In the genomic region with DNA sequence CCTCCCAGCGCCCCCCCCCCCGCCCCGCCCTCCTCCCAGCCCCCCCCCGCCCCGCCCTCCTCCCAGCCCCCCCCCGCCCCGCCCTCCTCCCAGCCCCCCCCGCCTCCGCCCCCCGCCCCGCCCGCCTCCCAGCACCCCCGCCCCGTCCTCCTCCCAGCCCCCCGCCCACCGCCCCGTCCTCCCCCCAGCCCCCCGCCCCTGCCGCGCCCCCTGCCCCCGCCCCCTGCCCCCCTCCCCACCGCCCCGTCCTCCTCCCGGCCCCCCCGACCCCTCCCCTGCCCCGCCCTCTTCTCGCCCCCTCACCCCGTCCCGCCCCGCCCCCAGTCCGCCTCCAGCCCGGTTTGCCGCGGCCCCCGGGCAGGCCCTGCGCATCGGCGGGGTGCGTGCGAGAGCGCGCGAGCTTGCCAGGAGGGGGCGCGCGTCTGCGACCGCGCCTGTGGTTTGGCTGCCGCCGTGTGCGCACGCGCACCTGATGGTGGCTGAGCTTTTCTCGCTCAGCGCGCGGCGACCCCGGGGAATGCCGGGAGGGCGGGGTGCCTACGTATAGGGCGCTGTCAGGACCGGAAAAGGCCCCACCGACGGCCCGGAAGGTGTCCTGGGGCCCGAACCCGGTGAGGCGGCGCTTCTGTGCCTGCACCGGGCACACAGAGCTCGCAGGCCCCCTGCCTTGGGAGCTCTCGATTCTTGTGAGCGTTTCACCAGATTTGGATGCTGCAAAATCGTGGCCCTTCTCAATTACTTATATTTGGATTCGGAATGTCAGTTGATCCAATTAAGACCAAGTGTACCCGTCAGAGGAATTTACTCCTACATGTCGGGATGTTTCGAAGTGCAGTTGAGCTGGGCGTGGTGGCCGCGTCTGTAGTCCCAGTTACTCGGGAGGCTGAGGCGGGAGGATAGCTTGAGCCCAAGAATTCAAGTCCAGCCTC, we compare ENCODE assay signal across 8 cellular contexts. TPM values are rescaled to one million over a fixed set of nuclear protein-coding genes. Genes with fewer than 3 reads are reported as not detected.
DNase-seq lines count a peak whose midpoint lies in the region; ATAC-seq, FAIRE-seq and TF ChIP-seq lines count a peak whose summit lies in the region.

No MANE protein-coding gene starts in this region.

- no peaks in the 10 kb centered on the region for H3K36me3 Mint-ChIP-seq in CD4-positive, CD25-positive, alpha-beta regulatory T cell
- H3K36me3 Mint-ChIP-seq in activated CD4-positive, alpha-beta T cell treated with anti-CD3 and anti-CD28 coated beads, Interleukin-2, amount 10 ng/mL, durations not matched to agents 7 days and 5 days (ENCODE audit: low read depth): peaks cover 13% of the 10 kb centered on the region

- DNase-seq in CD4-positive, CD25-positive, alpha-beta regulatory T cell: peak; percentile 92 to 97 (median 96)
- peak; percentile 80 for DNase-seq in NCI-H526 treated with DMSO at 0.1 percent for 48 hours (lab: John Stamatoyannopoulos, UW)
- peak; percentile 96 for DNase-seq in activated CD4-positive, alpha-beta T cell treated with anti-CD3 and anti-CD28 coated beads, Interleukin-2, amount 10 ng/mL, durations not matched to agents 7 days and 5 days
- peak; percentile 50 for DNase-seq in cortex of kidney (lab: John Stamatoyannopoulos, UW)
- peak; percentile 87 for DNase-seq in HepG2 (ENCODE audit: low spot score)
- DNase-seq in stimulated activated CD4-positive, alpha-beta T cell treated with anti-CD3 and anti-CD28 coated beads, Interleukin-2, amount 100 ng/mL, for 4 hours (ENCODE audit: low read depth): peak; percentile 90

- in situ Hi-C loops in HepG2 (cut with HindIII; ENCODE audit: extremely low pct_ligation_motif_present, low pct_unique_long_range_greater_than_20kb): no loop called here

- CTCF ChIA-PET in activated CD4-positive, alpha-beta T cell treated with anti-CD3 and anti-CD28 coated beads, Interleukin-2, amount 10 ng/mL, durations not matched to agents 7 days and 5 days (lab: Charles Lee): interaction anchor here (0.6 to 1.7 kb wide), 18 partner anchors 10 to 352 kb away, joined by 3 to 8 read pairs (median 3); partner anchors contain the start of gene TSPO
- CTCF ChIA-PET in HepG2 (lab: Yijun Ruan, JAX; ENCODE audit: low intra/inter-chr PET ratio, low total read pairs): no interaction called here

- peaks cover 17% of the 10 kb centered on the region for H3K4me1 ChIP-seq in CD4-positive, CD25-positive, alpha-beta regulatory T cell (ENCODE audit: control insufficient read depth, insufficient read depth, low read length, poor library complexity, severe bottlenecking)
- H3K4me1 ChIP-seq in HepG2 (ENCODE audit: insufficient read depth, low read length): peaks cover 48% of the 10 kb centered on the region

- TF ChIP-seq POLR2A in HepG2 (IDR thresholded peaks at IDR 0.05; ENCODE audit: insufficient read depth in 1 of 2, low read depth in 2 of 2, low read length in 2 of 2): peak; percentile 81 to 87

- BruUV-seq in HepG2 (replicated peaks; lab: Mats Ljungman, UMichigan): TSS peak; percentile 89

- peaks cover 18% of the 10 kb centered on the region for H3K27me3 Mint-ChIP-seq in CD4-positive, CD25-positive, alpha-beta regulatory T cell
- peaks cover 11% of the 10 kb centered on the region for H3K27me3 Mint-ChIP-seq in activated CD4-positive, alpha-beta T cell treated with anti-CD3 and anti-CD28 coated beads, Interleukin-2, amount 10 ng/mL, durations not matched to agents 7 days and 5 days

- FAIRE-seq in HepG2 (lab: Jason Lieb, UNC): peak; percentile 36

- peak overlapping the region; percentile 71 for H2AFZ ChIP-seq in HepG2 (ENCODE audit: low read length)

- H3K4me2 ChIP-seq in HepG2 (ENCODE audit: low read depth, low read length): peak overlapping the region; percentile 88

- H3K79me2 ChIP-seq in HepG2 (ENCODE audit: insufficient read depth, low read length): peaks cover 14% of the 10 kb centered on the region

- peaks cover 0 to 3% (median 0%) of the 10 kb centered on the region in 7 donors for H3K9me3 Mint-ChIP-seq in CD4-positive, CD25-positive, alpha-beta regulatory T cell
- H3K9me3 Mint-ChIP-seq in activated CD4-positive, alpha-beta T cell treated with anti-CD3 and anti-CD28 coated beads, Interleukin-2, amount 10 ng/mL, durations not matched to agents 7 days and 5 days: peaks cover 9% of the 10 kb centered on the region

- H3K9ac ChIP-seq in HepG2 (ENCODE audit: insufficient read depth, low read depth, low read length): peak overlapping the region; percentile 69

- TF ChIP-seq RAD21 in HepG2 (CRISPR knock-in tag; IDR thresholded peaks at IDR 0.05): peak; percentile 66

- peak; percentile 91 to 92 for ATAC-seq in CD4-positive, CD25-positive, alpha-beta regulatory T cell (ENCODE audit: low read depth in 2 of 2)
- ATAC-seq in GM19395 (IDR thresholded peaks at IDR 0.05; ENCODE audit: unreplicated experiment): peak; percentile 78
- peak; percentile 83 for ATAC-seq in HG03521 (IDR thresholded peaks at IDR 0.05; ENCODE audit: unreplicated experiment)
- peak; percentile 86 for ATAC-seq in HepG2

- no peaks in the 10 kb centered on the region for H3K36me3 ChIP-seq in CD4-positive, CD25-positive, alpha-beta regulatory T cell (ENCODE audit: control insufficient read depth, insufficient read depth, low read length)
- H3K36me3 ChIP-seq in HepG2 (replicated peaks in 1 of 2; ENCODE audit: control insufficient read depth in 1 of 2, insufficient read depth in 2 of 2, low read length in 2 of 2): no peaks in the 10 kb centered on the region; a peak in 2 of 5 replicates

- POLR2A ChIA-PET in activated CD4-positive, alpha-beta T cell treated with anti-CD3 and anti-CD28 coated beads, Interleukin-2, amount 10 ng/mL, durations not matched to agents 7 days and 5 days (lab: Charles Lee): interaction anchor here (0.6 to 1.2 kb wide), 3 partner anchors 22 to 572 kb away, joined by 3 read pairs; partner anchors contain the start of gene POLDIP3
- POLR2A ChIA-PET in HepG2 (lab: Yijun Ruan, JAX): interaction anchor here (0.6 to 1.8 kb wide), 11 partner anchors 9 to 210 kb away, joined by 3 to 6 read pairs (median 4); partner anchors contain the start of gene MCAT

- peak overlapping the region; percentile 79 for H3K4me3 ChIP-seq in CD4-positive, CD25-positive, alpha-beta regulatory T cell (ENCODE audit: low read depth, low read length)
- peak overlapping the region; percentile 63 to 74 (median 69) for H3K4me3 ChIP-seq in HepG2 (replicated peaks in 1 of 3; ENCODE audit: insufficient read depth in 1 of 3, low read depth in 2 of 3, low read length in 3 of 3)

- peaks cover 3 to 29% (median 16%) of the 10 kb centered on the region in 4 donors for H3K4me1 Mint-ChIP-seq in CD4-positive, CD25-positive, alpha-beta regulatory T cell
- peaks cover 37% of the 10 kb centered on the region for H3K4me1 Mint-ChIP-seq in activated CD4-positive, alpha-beta T cell treated with anti-CD3 and anti-CD28 coated beads, Interleukin-2, amount 10 ng/mL, durations not matched to agents 7 days and 5 days

- peaks cover 5% of the 10 kb centered on the region for H3K27me3 ChIP-seq in CD4-positive, CD25-positive, alpha-beta regulatory T cell (ENCODE audit: control insufficient read depth, insufficient read depth, low read length)
- no peaks in the 10 kb centered on the region for H3K27me3 ChIP-seq in HepG2 (ENCODE audit: control insufficient read depth in 1 of 2, insufficient read depth in 2 of 2, low read length in 2 of 2)

- TF ChIP-seq EP300 in HepG2 (IDR thresholded peaks at IDR 0.05; ENCODE audit: low read depth in 2 of 2, low read length in 2 of 2): no peak; a peak in 1 of 4 replicates
- TF ChIP-seq EP300 in HepG2 (CRISPR knock-in tag; IDR thresholded peaks at IDR 0.05; ENCODE audit: borderline replicate concordance): no peak

- H3K9me3 ChIP-seq in CD4-positive, CD25-positive, alpha-beta regulatory T cell (ENCODE audit: control insufficient read depth in 2 of 2, low read length in 2 of 2): no peaks in the 10 kb centered on the region
- peaks cover 10% of the 10 kb centered on the region for H3K9me3 ChIP-seq in HepG2 (ENCODE audit: low read length)

- no peaks in the 10 kb centered on the region for H4K20me1 ChIP-seq in HepG2 (ENCODE audit: insufficient read depth, low read length)

- TF ChIP-seq CTCF in HepG2 (CRISPR knock-in tag; IDR thresholded peaks at IDR 0.05): peak; percentile 86

- H3K4me3 Mint-ChIP-seq in CD4-positive, CD25-positive, alpha-beta regulatory T cell: peak overlapping the region; percentile 83 to 92 (median 89)
- H3K4me3 Mint-ChIP-seq in activated CD4-positive, alpha-beta T cell treated with anti-CD3 and anti-CD28 coated beads, Interleukin-2, amount 10 ng/mL, durations not matched to agents 7 days and 5 days: peak overlapping the region; percentile 80

- WGBS in HepG2 (ENCODE audit: low lambda C conversion rate): 16% methylated on average over 47 of the region's 86 CpGs

- peak overlapping the region; percentile 96 to 99 (median 97) for H3K27ac Mint-ChIP-seq in CD4-positive, CD25-positive, alpha-beta regulatory T cell
- H3K27ac Mint-ChIP-seq in activated CD4-positive, alpha-beta T cell treated with anti-CD3 and anti-CD28 coated beads, Interleukin-2, amount 10 ng/mL, durations not matched to agents 7 days and 5 days: peak overlapping the region; percentile 99

- H3K27ac ChIP-seq in CD4-positive, CD25-positive, alpha-beta regulatory T cell (ENCODE audit: insufficient read depth, low read length, poor library complexity, severe bottlenecking): peak overlapping the region; percentile 99
- peak overlapping the region; percentile 72 for H3K27ac ChIP-seq in HepG2 (ENCODE audit: extremely low read length, insufficient read depth, low read length)

- intact Hi-C loops in HepG2 (cut with micrococcal nuclease; ENCODE audit: unreplicated experiment): no loop called here

RNA-seq across cellular contexts. Expression of gene TTLL12, which starts 0.5 kb away (rescaled TPM):
- 14.1 TPM for total RNA-seq in CD4-positive, CD25-positive, alpha-beta regulatory T cell
- 10 to 100 TPM; 20.8 to 23.7 (median 21.8) TPM for polyA plus RNA-seq in CD4-positive, CD25-positive, alpha-beta regulatory T cell
- 10 to 100 TPM; 42.9 to 44.6 TPM for total RNA-seq in activated CD4-positive, alpha-beta T cell treated with anti-CD3 and anti-CD28 coated beads, Interleukin-2, amount 10 ng/mL, durations not matched to agents 7 days and 5 days
- total RNA-seq in HepG2 (2016; rRNA removed; fragmentation: Illumina TruSeq; extraction: Trizol): 34.1 and 38.1 TPM in 2 replicates
- 6.3 and 6.6 TPM in 2 replicates for total RNA-seq in HepG2 (2016; cell fraction: cytosol; rRNA removed; fragmentation: Illumina TruSeq; extraction: Trizol; ENCODE audit: low read depth)
- total RNA-seq in HepG2 (2016; cell fraction: insoluble cytoplasmic fraction; rRNA removed; fragmentation: Illumina TruSeq; extraction: Trizol): 28.8 and 39.8 TPM in 2 replicates
- 16.2 and 19.8 TPM in 2 replicates for total RNA-seq in HepG2 (2016; cell fraction: membrane; rRNA removed; fragmentation: Illumina TruSeq; extraction: Trizol)
- total RNA-seq in HepG2 (2016; cell fraction: nucleus; rRNA removed; fragmentation: Illumina TruSeq; extraction: Trizol): 17.4 and 21.4 TPM in 2 replicates
- polyA plus RNA-seq in HepG2 (2011; rRNA removed): 11.9 and 16.9 TPM in 2 replicates
- polyA plus RNA-seq in HepG2 (2011; cell fraction: cytosol; rRNA removed): 9.1 and 12.7 TPM in 2 replicates
- 19.9 and 21.7 TPM in 2 replicates for polyA plus RNA-seq in HepG2 (2011; cell fraction: nucleus; rRNA removed)
- 16.6 and 24.0 TPM in 2 replicates for polyA plus RNA-seq in HepG2 (2012)
- 3.3 and 3.4 TPM in 2 replicates for polyA plus RNA-seq in HepG2 (2016; cell fraction: cytosol; fragmentation: Illumina TruSeq; extraction: Trizol; ENCODE audit: low read depth)
- polyA plus RNA-seq in HepG2 (2016; cell fraction: insoluble cytoplasmic fraction; fragmentation: Illumina TruSeq; extraction: Trizol; ENCODE audit: low read depth): 31.2 and 38.2 TPM in 2 replicates
- 9.6 and 9.7 TPM in 2 replicates for polyA plus RNA-seq in HepG2 (2016; cell fraction: membrane; fragmentation: Illumina TruSeq; extraction: Trizol; ENCODE audit: low read depth)
- polyA plus RNA-seq in HepG2 (2016; cell fraction: nucleus; fragmentation: Illumina TruSeq; extraction: Trizol; ENCODE audit: insufficient read depth, low read depth): 32.8 and 35.2 TPM in 2 replicates
- 43.9 and 71.0 TPM in 2 replicates for polyA minus RNA-seq in HepG2 (2011; rRNA and poly(A)+ RNA removed; ENCODE audit: low replicate concordance)
- polyA minus RNA-seq in HepG2 (2011; cell fraction: cytosol; rRNA and poly(A)+ RNA removed): 11.3 and 11.7 TPM in 2 replicates
- polyA minus RNA-seq in HepG2 (2011; cell fraction: nucleus; rRNA and poly(A)+ RNA removed): 6.5 and 7.7 TPM in 2 replicates

RNA-seq across cellular contexts. Expression of gene TSPO, which starts 36.1 kb away (rescaled TPM):
- total RNA-seq in CD4-positive, CD25-positive, alpha-beta regulatory T cell: 79.9 TPM
- 100 to 1,000 TPM; 332 to 603 (median 474) TPM for polyA plus RNA-seq in CD4-positive, CD25-positive, alpha-beta regulatory T cell
- 100 to 1,000 TPM in 1 of 2 experiments, 10 to 100 TPM in 1; 90.9 to 122 TPM for total RNA-seq in activated CD4-positive, alpha-beta T cell treated with anti-CD3 and anti-CD28 coated beads, Interleukin-2, amount 10 ng/mL, durations not matched to agents 7 days and 5 days
- total RNA-seq in HepG2 (2016; rRNA removed; fragmentation: Illumina TruSeq; extraction: Trizol): 0.32 and 0.46 TPM in 2 replicates
- 0.44 TPM in 1 of 2 replicates, not detected in the other for total RNA-seq in HepG2 (2016; cell fraction: cytosol; rRNA removed; fragmentation: Illumina TruSeq; extraction: Trizol; ENCODE audit: low read depth)
- 0.54 and 0.67 TPM in 2 replicates for total RNA-seq in HepG2 (2016; cell fraction: insoluble cytoplasmic fraction; rRNA removed; fragmentation: Illumina TruSeq; extraction: Trizol)
- 0.37 and 0.52 TPM in 2 replicates for total RNA-seq in HepG2 (2016; cell fraction: membrane; rRNA removed; fragmentation: Illumina TruSeq; extraction: Trizol)
- not detected in 2 replicates for total RNA-seq in HepG2 (2016; cell fraction: nucleus; rRNA removed; fragmentation: Illumina TruSeq; extraction: Trizol)
- 1.4 and 2.2 TPM in 2 replicates for polyA plus RNA-seq in HepG2 (2011; rRNA removed)
- 1.2 and 2.8 TPM in 2 replicates for polyA plus RNA-seq in HepG2 (2011; cell fraction: cytosol; rRNA removed)
- 1.6 and 2.3 TPM in 2 replicates for polyA plus RNA-seq in HepG2 (2011; cell fraction: nucleus; rRNA removed)
- polyA plus RNA-seq in HepG2 (2012): 0.40 and 1.0 TPM in 2 replicates
- 0.12 and 0.24 TPM in 2 replicates for polyA plus RNA-seq in HepG2 (2016; cell fraction: cytosol; fragmentation: Illumina TruSeq; extraction: Trizol; ENCODE audit: low read depth)
- polyA plus RNA-seq in HepG2 (2016; cell fraction: insoluble cytoplasmic fraction; fragmentation: Illumina TruSeq; extraction: Trizol; ENCODE audit: low read depth): 0.40 TPM in 1 of 2 replicates, not detected in the other
- polyA plus RNA-seq in HepG2 (2016; cell fraction: membrane; fragmentation: Illumina TruSeq; extraction: Trizol; ENCODE audit: low read depth): 0.30 TPM in 1 of 2 replicates, not detected in the other
- 0.59 TPM in 1 of 2 replicates, not detected in the other for polyA plus RNA-seq in HepG2 (2016; cell fraction: nucleus; fragmentation: Illumina TruSeq; extraction: Trizol; ENCODE audit: insufficient read depth, low read depth)
- 1.5 and 40.6 TPM in 2 replicates for polyA minus RNA-seq in HepG2 (2011; rRNA and poly(A)+ RNA removed; ENCODE audit: low replicate concordance)
- 1.5 and 3.2 TPM in 2 replicates for polyA minus RNA-seq in HepG2 (2011; cell fraction: cytosol; rRNA and poly(A)+ RNA removed)
- polyA minus RNA-seq in HepG2 (2011; cell fraction: nucleus; rRNA and poly(A)+ RNA removed): not detected in 2 replicates

RNA-seq across cellular contexts. Expression of gene MCAT, which starts 44.2 kb away (rescaled TPM):
- 6.5 TPM for total RNA-seq in CD4-positive, CD25-positive, alpha-beta regulatory T cell
- 1 to 10 TPM; 5.4 to 9.8 (median 8.4) TPM for polyA plus RNA-seq in CD4-positive, CD25-positive, alpha-beta regulatory T cell
- 10 to 100 TPM in 1 of 2 experiments, 1 to 10 TPM in 1; 9.5 to 10.4 TPM for total RNA-seq in activated CD4-positive, alpha-beta T cell treated with anti-CD3 and anti-CD28 coated beads, Interleukin-2, amount 10 ng/mL, durations not matched to agents 7 days and 5 days
- total RNA-seq in HepG2 (2016; rRNA removed; fragmentation: Illumina TruSeq; extraction: Trizol): 16.7 and 19.3 TPM in 2 replicates
- 3.6 and 4.4 TPM in 2 replicates for total RNA-seq in HepG2 (2016; cell fraction: cytosol; rRNA removed; fragmentation: Illumina TruSeq; extraction: Trizol; ENCODE audit: low read depth)
- total RNA-seq in HepG2 (2016; cell fraction: insoluble cytoplasmic fraction; rRNA removed; fragmentation: Illumina TruSeq; extraction: Trizol): 16.4 and 19.9 TPM in 2 replicates
- 7.9 and 8.0 TPM in 2 replicates for total RNA-seq in HepG2 (2016; cell fraction: membrane; rRNA removed; fragmentation: Illumina TruSeq; extraction: Trizol)
- 8.9 and 13.0 TPM in 2 replicates for total RNA-seq in HepG2 (2016; cell fraction: nucleus; rRNA removed; fragmentation: Illumina TruSeq; extraction: Trizol)
- polyA plus RNA-seq in HepG2 (2011; rRNA removed): 9.3 and 10.4 TPM in 2 replicates
- 10.7 and 14.6 TPM in 2 replicates for polyA plus RNA-seq in HepG2 (2011; cell fraction: cytosol; rRNA removed)
- 7.9 and 9.4 TPM in 2 replicates for polyA plus RNA-seq in HepG2 (2011; cell fraction: nucleus; rRNA removed)
- polyA plus RNA-seq in HepG2 (2012): 7.5 and 8.7 TPM in 2 replicates
- 4.7 and 4.9 TPM in 2 replicates for polyA plus RNA-seq in HepG2 (2016; cell fraction: cytosol; fragmentation: Illumina TruSeq; extraction: Trizol; ENCODE audit: low read depth)
- polyA plus RNA-seq in HepG2 (2016; cell fraction: insoluble cytoplasmic fraction; fragmentation: Illumina TruSeq; extraction: Trizol; ENCODE audit: low read depth): 22.9 and 23.3 TPM in 2 replicates
- 7.9 and 8.8 TPM in 2 replicates for polyA plus RNA-seq in HepG2 (2016; cell fraction: membrane; fragmentation: Illumina TruSeq; extraction: Trizol; ENCODE audit: low read depth)
- 12.4 and 12.5 TPM in 2 replicates for polyA plus RNA-seq in HepG2 (2016; cell fraction: nucleus; fragmentation: Illumina TruSeq; extraction: Trizol; ENCODE audit: insufficient read depth, low read depth)
- 19.9 and 20.2 TPM in 2 replicates for polyA minus RNA-seq in HepG2 (2011; rRNA and poly(A)+ RNA removed; ENCODE audit: low replicate concordance)
- 5.2 and 6.1 TPM in 2 replicates for polyA minus RNA-seq in HepG2 (2011; cell fraction: cytosol; rRNA and poly(A)+ RNA removed)
- 8.6 and 9.2 TPM in 2 replicates for polyA minus RNA-seq in HepG2 (2011; cell fraction: nucleus; rRNA and poly(A)+ RNA removed)

Comparison
In these comparisons a context has a peak if more than half of its experiments do, and no peak if none do; other contexts are left out.
1. Peak in every context shown above with its lines: DNase-seq, ATAC-seq, H3K4me3 ChIP-seq and H3K27ac ChIP-seq.
2. RNA of gene TSPO, which starts 36.1 kb away (total RNA-seq): 90.9 to 122 TPM in activated CD4-positive, alpha-beta T cell treated with anti-CD3 and anti-CD28 coated beads, Interleukin-2, amount 10 ng/mL, durations not matched to agents 7 days and 5 days and 79.9 TPM in CD4-positive, CD25-positive, alpha-beta regulatory T cell (single experiment); 0.32 to 0.67 TPM in HepG2; every median in the first group is over 10 times any median in the second.